ENCODE assay signal across 8 cellular contexts in genomic region chr4:146916479-146917076, GRCh38. TPM values are rescaled to one million over a fixed set of nuclear protein-coding genes. Genes with fewer than 3 reads are reported as not detected.
A peak's percentile ranks its signal among the peaks of the same experiment; 100 is the strongest.
DNase-seq lines count a peak whose midpoint lies in the region; ATAC-seq, FAIRE-seq and TF ChIP-seq lines count a peak whose summit lies in the region.

No MANE protein-coding gene starts in this region.

- H2AFZ ChIP-seq in astrocyte (ENCODE audit: low read depth, low read length), result no peak overlapping the region

- H3K4me3 ChIP-seq in astrocyte (ENCODE audit: insufficient read depth, low read depth, low read length), result no peak overlapping the region

- no peak overlapping the region for H3K27ac ChIP-seq in astrocyte (ENCODE audit: low read depth, low read length)

- no peak for FAIRE-seq in astrocyte (lab: Jason Lieb, UNC)

- H3K4me2 ChIP-seq in astrocyte (ENCODE audit: low read length), result no peak overlapping the region

- H3K4me3 Mint-ChIP-seq in astrocyte (ENCODE audit: unreplicated experiment), result no peak overlapping the region
- no peak overlapping the region for H3K4me3 Mint-ChIP-seq in stimulated activated effector memory CD8-positive, alpha-beta T cell treated with anti-CD3 and anti-CD28 coated beads, Interleukin-12 subunit alpha, Interleukin-12 subunit beta, amount 100 ng/mL, for 72 hours

- no peaks in the 10 kb centered on the region for H3K36me3 ChIP-seq in astrocyte (ENCODE audit: insufficient read depth, low read length)

- no peaks in the 10 kb centered on the region for H3K4me1 ChIP-seq in astrocyte (ENCODE audit: insufficient read depth, low read length)

- no peaks in the 10 kb centered on the region for H3K79me2 ChIP-seq in astrocyte (ENCODE audit: insufficient read depth, low read length)

- no peaks in the 10 kb centered on the region for H4K20me1 ChIP-seq in astrocyte (ENCODE audit: insufficient read depth, low read length)

- H3K9me3 Mint-ChIP-seq in astrocyte (ENCODE audit: unreplicated experiment), result no peaks in the 10 kb centered on the region
- no peaks in the 10 kb centered on the region for H3K9me3 Mint-ChIP-seq in stimulated activated effector memory CD8-positive, alpha-beta T cell treated with anti-CD3 and anti-CD28 coated beads, Interleukin-12 subunit alpha, Interleukin-12 subunit beta, amount 100 ng/mL, for 72 hours

- ATAC-seq in GM18511 (IDR thresholded peaks at IDR 0.05; ENCODE audit: unreplicated experiment), result peak; percentile 63
- ATAC-seq in stimulated activated effector memory CD8-positive, alpha-beta T cell treated with anti-CD3 and anti-CD28 coated beads, Interleukin-12 subunit alpha, Interleukin-12 subunit beta, amount 100 ng/mL, for 72 hours, result no peak

- peaks cover 5% of the 10 kb centered on the region for H3K27me3 Mint-ChIP-seq in astrocyte (ENCODE audit: low read depth, unreplicated experiment)

- H3K4me1 Mint-ChIP-seq in astrocyte (ENCODE audit: low read depth, unreplicated experiment), result no peaks in the 10 kb centered on the region
- no peaks in the 10 kb centered on the region for H3K4me1 Mint-ChIP-seq in stimulated activated effector memory CD8-positive, alpha-beta T cell treated with anti-CD3 and anti-CD28 coated beads, Interleukin-12 subunit alpha, Interleukin-12 subunit beta, amount 100 ng/mL, for 72 hours

- H3K36me3 Mint-ChIP-seq in astrocyte (ENCODE audit: low read depth, unreplicated experiment), result no peaks in the 10 kb centered on the region
- no peaks in the 10 kb centered on the region for H3K36me3 Mint-ChIP-seq in stimulated activated effector memory CD8-positive, alpha-beta T cell treated with anti-CD3 and anti-CD28 coated beads, Interleukin-12 subunit alpha, Interleukin-12 subunit beta, amount 100 ng/mL, for 72 hours

- TF ChIP-seq CTCF in astrocyte (IDR thresholded peaks at IDR 0.05; ENCODE audit: insufficient read depth, low read depth, low read length), result peak; percentile 70

- H3K27ac Mint-ChIP-seq in astrocyte (ENCODE audit: unreplicated experiment), result no peak overlapping the region
- H3K27ac Mint-ChIP-seq in stimulated activated effector memory CD8-positive, alpha-beta T cell treated with anti-CD3 and anti-CD28 coated beads, Interleukin-12 subunit alpha, Interleukin-12 subunit beta, amount 100 ng/mL, for 72 hours, result no peak overlapping the region

- no peak overlapping the region for H3K9ac ChIP-seq in astrocyte (ENCODE audit: low read length)

- H3K27me3 ChIP-seq in astrocyte (ENCODE audit: insufficient read depth, low read length), result no peaks in the 10 kb centered on the region

- H3K9me3 ChIP-seq in astrocyte (ENCODE audit: insufficient read depth, low read depth, low read length), result no peaks in the 10 kb centered on the region

- DNase-seq in CD1c-positive myeloid dendritic cell (ENCODE audit: extremely low spot score) (peak; percentile 49), NCI-H1105 (lab: John Stamatoyannopoulos, UW) (peak; percentile 2), astrocyte (ENCODE audit: low read depth) (peak; percentile 15), kidney glomerular epithelial cell (lab: John Stamatoyannopoulos, UW) (peak; percentile 9), mesenteric fat pad (ENCODE audit: low spot score) (no peak)
- no peak for DNase-seq in stimulated activated effector memory CD8-positive, alpha-beta T cell treated with anti-CD3 and anti-CD28 coated beads, Interleukin-12 subunit alpha, Interleukin-12 subunit beta, amount 100 ng/mL, for 72 hours (ENCODE audit: low spot score in 2 of 2)
- DNase-seq in activated CD4-positive, CD25-positive, alpha-beta regulatory T cell treated with anti-CD3 and anti-CD28 coated beads, Interleukin-2, amount 50 U/mL, for 72 hours, result no peak

RNA-seq across cellular contexts. Expression of gene TTC29, which starts 29.1 kb away (rescaled TPM):
- total RNA-seq in astrocyte, result not detected in 2 replicates
- not detected for total RNA-seq in mesenteric fat pad

Comparison
In these comparisons a context has a peak if more than half of its experiments do, and no peak if none do; other contexts are left out.
1. DNase-seq: peak in CD1c-positive myeloid dendritic cell (single experiment), NCI-H1105 (single experiment), astrocyte (single experiment) and kidney glomerular epithelial cell (single experiment); none in stimulated activated effector memory CD8-positive, alpha-beta T cell treated with anti-CD3 and anti-CD28 coated beads, Interleukin-12 subunit alpha, Interleukin-12 subunit beta, amount 100 ng/mL, for 72 hours (0 of 2), mesenteric fat pad (single experiment) and activated CD4-positive, CD25-positive, alpha-beta regulatory T cell treated with anti-CD3 and anti-CD28 coated beads, Interleukin-2, amount 50 U/mL, for 72 hours (single experiment).